In the genomic region with DNA sequence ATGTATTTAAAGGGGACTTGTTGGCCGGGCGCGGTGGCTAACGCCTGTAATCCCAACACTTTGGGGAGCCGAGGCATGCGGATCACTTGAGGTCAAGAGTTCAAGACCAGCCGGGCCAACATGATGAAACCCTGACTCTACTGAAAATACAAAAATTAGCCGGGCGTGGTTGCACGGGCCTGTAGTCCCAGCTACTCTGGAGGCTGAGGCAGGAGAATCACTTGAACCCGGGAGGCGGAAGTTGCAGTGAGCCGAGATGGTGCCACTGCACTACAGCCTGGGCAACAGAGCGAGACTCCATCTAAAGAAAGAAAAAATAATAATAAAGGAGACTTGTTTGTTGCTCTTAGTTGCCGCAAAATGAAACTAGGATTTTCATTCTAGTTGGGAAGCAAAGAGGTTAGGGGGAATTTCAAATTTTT, we compare ENCODE assay signal across 8 cellular contexts. TPM values are rescaled to one million over a fixed set of nuclear protein-coding genes. Genes with fewer than 3 reads are reported as not detected.
DNase-seq lines count a peak whose midpoint lies in the region; ATAC-seq and TF ChIP-seq lines count a peak whose summit lies in the region.
"Not testable (repeated sequence)": the region's sequence is repeated elsewhere in the genome, so short reads cannot be mapped to it uniquely, and the experiment has no call there.

No MANE protein-coding gene starts in this region.

- 38% methylated on average over 15 of the region's 15 CpGs for WGBS in esophagus squamous epithelium, 2 donors
- WGBS in thymus: 48% methylated on average over 15 of the region's 15 CpGs

- peaks cover 13% of the 10 kb centered on the region for H3K27me3 Mint-ChIP-seq in CD8-positive, alpha-beta T cell (ENCODE audit: low read depth)
- peaks cover 15% of the 10 kb centered on the region for H3K27me3 Mint-ChIP-seq in activated CD4-positive, alpha-beta T cell treated with anti-CD3 and anti-CD28 coated beads, Interleukin-2, amount 10 ng/mL, durations not matched to agents 7 days and 5 days
- H3K27me3 Mint-ChIP-seq in brain: not testable (repeated sequence)

- peaks cover 35% of the 10 kb centered on the region for H3K4me1 Mint-ChIP-seq in CD8-positive, alpha-beta T cell (ENCODE audit: low read depth)
- H3K4me1 Mint-ChIP-seq in activated CD4-positive, alpha-beta T cell treated with anti-CD3 and anti-CD28 coated beads, Interleukin-2, amount 10 ng/mL, durations not matched to agents 7 days and 5 days: peaks cover 42% of the 10 kb centered on the region
- peaks cover 44% of the 10 kb centered on the region for H3K4me1 Mint-ChIP-seq in brain

- H3K27me3 ChIP-seq in CD8-positive, alpha-beta T cell (ENCODE audit: insufficient read depth, low read length); MM.1S (replicated peaks; ENCODE audit: insufficient read depth, low read length); esophagus squamous epithelium; lower lobe of right lung (ENCODE audit: low read depth); parathyroid adenoma (ENCODE audit: control insufficient read depth, insufficient read depth, low read length); thymus (ENCODE audit: control insufficient read depth, insufficient read depth): not testable (repeated sequence)

- not testable (repeated sequence) for H3K9me2 ChIP-seq in MM.1S (replicated peaks; ENCODE audit: insufficient read depth, low read length)

- H3K4me2 ChIP-seq in MM.1S (ENCODE audit: low read depth, low read length) (peak overlapping the region; percentile 58; the same call in 1 of the 2 replicates), parathyroid adenoma (ENCODE audit: low read length) (peak overlapping the region; percentile 94)

- H3K9ac ChIP-seq in MM.1S (ENCODE audit: low read length): peak overlapping the region; percentile 82; the same call in 1 of the 2 replicates
- not testable (repeated sequence) for H3K9ac ChIP-seq in parathyroid adenoma

- H2AFZ ChIP-seq in MM.1S (ENCODE audit: low read length): peak overlapping the region; percentile 61
- H2AFZ ChIP-seq in parathyroid adenoma: peak overlapping the region; percentile 89

- not testable (repeated sequence) for H3K9me3 Mint-ChIP-seq in CD8-positive, alpha-beta T cell; activated CD4-positive, alpha-beta T cell treated with anti-CD3 and anti-CD28 coated beads, Interleukin-2, amount 10 ng/mL, durations not matched to agents 7 days and 5 days; brain

- TF ChIP-seq CTCF in CD8-positive, alpha-beta T cell (IDR thresholded peaks at IDR 0.05); MM.1S (IDR thresholded peaks at IDR 0.05; ENCODE audit: low read length); brain (conservative IDR thresholded peaks at IDR 0.05); esophagus squamous epithelium (IDR thresholded peaks at IDR 0.05); lower lobe of right lung (IDR thresholded peaks at IDR 0.05); parathyroid adenoma (IDR thresholded peaks at IDR 0.05): not testable (repeated sequence)

- POLR2A ChIA-PET in CD8-positive, alpha-beta T cell (lab: Charles Lee); activated CD4-positive, alpha-beta T cell treated with anti-CD3 and anti-CD28 coated beads, Interleukin-2, amount 10 ng/mL, durations not matched to agents 7 days and 5 days (lab: Charles Lee): not testable (repeated sequence)

- not testable (repeated sequence) for H3K9me3 ChIP-seq in CD8-positive, alpha-beta T cell (ENCODE audit: low read length); MM.1S (replicated peaks; ENCODE audit: insufficient read depth, low read length); esophagus squamous epithelium; lower lobe of right lung; parathyroid adenoma (ENCODE audit: control insufficient read depth, low read length); thymus (ENCODE audit: control insufficient read depth)

- H3K4me3 ChIP-seq in CD8-positive, alpha-beta T cell (ENCODE audit: low read depth, low read length): peak overlapping the region; percentile 92
- peak overlapping the region; percentile 88 for H3K4me3 ChIP-seq in MM.1S (ENCODE audit: low read length)
- peak overlapping the region; percentile 64 to 99 (median 88) for H3K4me3 ChIP-seq in esophagus squamous epithelium
- peak overlapping the region; percentile 78 for H3K4me3 ChIP-seq in lower lobe of right lung
- H3K4me3 ChIP-seq in parathyroid adenoma (ENCODE audit: low read depth, low read length): peak overlapping the region; percentile 85
- H3K4me3 ChIP-seq in thymus (ENCODE audit: low read length): peak overlapping the region; percentile 70

- not testable (repeated sequence) for DNase-seq in CD8-positive, alpha-beta T cell; MM.1S; activated CD4-positive, alpha-beta T cell treated with anti-CD3 and anti-CD28 coated beads, Interleukin-2, amount 10 ng/mL, durations not matched to agents 7 days and 5 days; esophagus squamous epithelium (lab: John Stamatoyannopoulos, UW); lower lobe of right lung

- intact Hi-C loops in CD8-positive, alpha-beta T cell (cut with DNase I, micrococcal nuclease): loop anchor here (1.0 to 2.0 kb wide), 3 partner anchors 22 to 75 kb away; a partner anchor contains a TSS
- intact Hi-C loops in esophagus squamous epithelium (cut with DNase I): loop anchor here (5.0 kb wide), 1 partner anchor 75 kb away; a partner anchor contains a TSS
- intact Hi-C loops in lower lobe of right lung (cut with DNase I): not testable (repeated sequence)

- H3K27ac Mint-ChIP-seq in CD8-positive, alpha-beta T cell: peak overlapping the region; percentile 85
- peak overlapping the region; percentile 92 for H3K27ac Mint-ChIP-seq in activated CD4-positive, alpha-beta T cell treated with anti-CD3 and anti-CD28 coated beads, Interleukin-2, amount 10 ng/mL, durations not matched to agents 7 days and 5 days
- peak overlapping the region; percentile 98 to 100 (median 99) for H3K27ac Mint-ChIP-seq in brain

- H3K36me3 Mint-ChIP-seq in CD8-positive, alpha-beta T cell; activated CD4-positive, alpha-beta T cell treated with anti-CD3 and anti-CD28 coated beads, Interleukin-2, amount 10 ng/mL, durations not matched to agents 7 days and 5 days (ENCODE audit: low read depth): not testable (repeated sequence)
- peaks cover 13% of the 10 kb centered on the region for H3K36me3 Mint-ChIP-seq in brain

- H3K27ac ChIP-seq in CD8-positive, alpha-beta T cell (ENCODE audit: low read depth, low read length): peak overlapping the region; percentile 53
- peak overlapping the region; percentile 87; the same call in 1 of the 2 replicates for H3K27ac ChIP-seq in MM.1S (ENCODE audit: low read length)
- peak overlapping the region; percentile 86 to 98 (median 90) for H3K27ac ChIP-seq in esophagus squamous epithelium
- H3K27ac ChIP-seq in lower lobe of right lung: peak overlapping the region; percentile 94
- H3K27ac ChIP-seq in parathyroid adenoma: peak overlapping the region; percentile 95
- not testable (repeated sequence) for H3K27ac ChIP-seq in thymus (ENCODE audit: low read depth)

- CTCF ChIA-PET in CD8-positive, alpha-beta T cell (lab: Charles Lee): interaction anchor here (1.4 kb wide), 1 partner anchor 74 kb away, joined by 3 read pairs; no protein-coding TSS in a partner anchor
- CTCF ChIA-PET in activated CD4-positive, alpha-beta T cell treated with anti-CD3 and anti-CD28 coated beads, Interleukin-2, amount 10 ng/mL, durations not matched to agents 7 days and 5 days (lab: Charles Lee): interaction anchor here (0.8 kb wide), 1 partner anchor 115 kb away, joined by 4 read pairs; no protein-coding TSS in a partner anchor

- H3K4me3 Mint-ChIP-seq in CD8-positive, alpha-beta T cell: peak overlapping the region; percentile 86
- peak overlapping the region; percentile 80 for H3K4me3 Mint-ChIP-seq in activated CD4-positive, alpha-beta T cell treated with anti-CD3 and anti-CD28 coated beads, Interleukin-2, amount 10 ng/mL, durations not matched to agents 7 days and 5 days
- peak overlapping the region; percentile 88 to 94 (median 90) for H3K4me3 Mint-ChIP-seq in brain

- not testable (repeated sequence) for H4K20me1 ChIP-seq in MM.1S (ENCODE audit: insufficient read depth, low read length)

- peaks cover 37% of the 10 kb centered on the region for H3F3A ChIP-seq in MM.1S (ENCODE audit: insufficient read depth, low read length)

- TF ChIP-seq POLR2A in esophagus squamous epithelium (IDR thresholded peaks at IDR 0.05): not testable (repeated sequence)

- H3K36me3 ChIP-seq in CD8-positive, alpha-beta T cell (ENCODE audit: insufficient read depth, low read length); MM.1S (replicated peaks; ENCODE audit: insufficient read depth, low read length); esophagus squamous epithelium; lower lobe of right lung; parathyroid adenoma (ENCODE audit: control insufficient read depth, insufficient read depth, low read length); thymus (ENCODE audit: control insufficient read depth, insufficient read depth): not testable (repeated sequence)

- peaks cover 27% of the 10 kb centered on the region for H3K4me1 ChIP-seq in CD8-positive, alpha-beta T cell (ENCODE audit: insufficient read depth, low read length)
- H3K4me1 ChIP-seq in MM.1S (ENCODE audit: low read length): peaks cover 27% of the 10 kb centered on the region
- H3K4me1 ChIP-seq in esophagus squamous epithelium: peaks cover 8 to 48% (median 11%) of the 10 kb centered on the region in 3 donors
- peaks cover 20% of the 10 kb centered on the region for H3K4me1 ChIP-seq in lower lobe of right lung
- not testable (repeated sequence) for H3K4me1 ChIP-seq in parathyroid adenoma; thymus (ENCODE audit: control insufficient read depth, insufficient read depth, low read length)

- ATAC-seq in CD8-positive, alpha-beta T cell; lower lobe of right lung: not testable (repeated sequence)

- H3K79me2 ChIP-seq in MM.1S (ENCODE audit: low read length) (peaks cover 38% of the 10 kb centered on the region), parathyroid adenoma (peaks cover 21% of the 10 kb centered on the region)

RNA-seq across cellular contexts. Expression of a gene that starts 22.5 kb away (rescaled TPM):
- total RNA-seq in CD8-positive, alpha-beta T cell: 10 to 100 TPM in 1 of 2 experiments, 1 to 10 TPM in 1; 7.0 to 11.7 TPM
- 10 to 100 TPM; 19.1 to 21.4 TPM for total RNA-seq in activated CD4-positive, alpha-beta T cell treated with anti-CD3 and anti-CD28 coated beads, Interleukin-2, amount 10 ng/mL, durations not matched to agents 7 days and 5 days
- 30.9 TPM for polyA plus RNA-seq in brain (ENCODE audit: insufficient read depth, low read depth, low replicate concordance)
- 10 to 100 TPM; 11.2 to 30.9 (median 15.9) TPM for total RNA-seq in esophagus squamous epithelium
- 23.5 TPM for total RNA-seq in lower lobe of right lung
- polyA plus RNA-seq in thymus: 4.0 TPM
